8 cellular contexts compared by ENCODE assay signal in the genomic region with DNA sequence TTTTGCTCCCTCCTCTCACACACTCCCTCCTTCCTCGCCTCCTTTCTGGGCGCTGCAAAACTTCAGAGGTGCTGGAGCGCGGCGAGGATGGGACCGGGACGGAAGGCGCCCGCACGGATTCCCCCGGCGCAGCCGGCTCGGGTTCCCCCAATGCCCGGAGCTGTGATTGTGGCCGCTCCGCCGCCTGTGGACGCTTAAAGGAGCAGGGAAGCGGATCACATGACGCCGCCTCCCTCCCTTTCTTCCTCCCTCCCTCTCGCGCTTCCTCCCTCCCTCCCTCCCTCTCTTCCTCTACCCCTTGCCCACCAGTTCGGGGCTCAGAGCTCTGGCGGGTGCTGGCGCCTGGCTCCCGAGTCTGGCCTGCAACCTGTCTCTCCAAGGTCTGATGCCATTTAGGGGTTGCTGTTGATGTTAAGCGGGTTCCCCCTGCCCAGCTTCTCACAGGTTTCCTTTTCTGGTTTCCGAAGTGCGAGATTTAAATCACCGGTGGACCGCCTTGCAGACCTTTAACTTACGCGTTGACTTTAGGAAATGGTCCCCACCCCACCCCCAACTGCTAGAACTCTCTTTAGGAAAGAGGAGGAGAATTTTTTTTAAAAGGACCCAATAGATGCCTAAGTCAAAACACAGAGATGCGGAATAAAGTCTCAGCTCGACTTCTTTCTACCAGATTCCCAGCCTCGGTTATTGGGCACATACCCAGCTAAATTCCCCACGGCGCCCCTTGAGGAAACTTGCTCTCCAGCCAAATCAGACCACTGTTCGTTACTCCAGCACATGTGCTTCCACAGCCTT. TPM values are rescaled to one million over a fixed set of nuclear protein-coding genes. Genes with fewer than 3 reads are reported as not detected.
DNase-seq lines count a peak whose midpoint lies in the region; ATAC-seq and TF ChIP-seq lines count a peak whose summit lies in the region.

A gene (minus strand): TSS at position 170 of the 795 bp plus-strand sequence. CDS start 224 bp downstream, outside the sequence.

- H3K36me3 ChIP-seq in heart left ventricle (no peaks in the 10 kb centered on the region), ovary (no peaks in the 10 kb centered on the region)

- WGBS in heart left ventricle, 4 donors = 1 to 2% (median 1%) methylated on average over 40 to 41 of the region's 41 CpGs
- WGBS in ovary, 3 donors = 0 to 1% (median 0%) methylated on average over 41 of the region's 41 CpGs

- no peak for TF ChIP-seq EP300 in ovary (IDR thresholded peaks at IDR 0.05)

- H3K27me3 ChIP-seq in heart left ventricle = peaks cover 0 to 13% (median 0%) of the 10 kb centered on the region in 9 donors
- H3K27me3 ChIP-seq in ovary = no peaks in the 10 kb centered on the region

- TF ChIP-seq CTCF in heart left ventricle (IDR thresholded peaks at IDR 0.05) = peak in 3 of 12 donors; percentile 9 to 35 (median 30)
- TF ChIP-seq CTCF in ovary (IDR thresholded peaks at IDR 0.05) = peak in 1 of 3 donors; percentile 46

- H3K4me3 ChIP-seq in heart left ventricle = peak within 1 kb of the TSS; percentile 58 to 93 (median 78)
- H3K4me3 ChIP-seq in ovary = peak within 1 kb of the TSS; percentile 78

- H3K9me3 ChIP-seq in heart left ventricle (no peaks in the 10 kb centered on the region), ovary (no peaks in the 10 kb centered on the region)

- H3K27ac ChIP-seq in heart left ventricle (peak within 1 kb of the TSS; percentile 47 to 93 (median 83)), ovary (peak within 1 kb of the TSS; percentile 73 to 86)

- peaks cover 0 to 39% (median 15%) of the 10 kb centered on the region in 12 donors for H3K4me1 ChIP-seq in heart left ventricle
- peaks cover 7% of the 10 kb centered on the region for H3K4me1 ChIP-seq in ovary (ENCODE audit: insufficient read depth)

- intact Hi-C loops in heart left ventricle (cut with DNase I) (loop anchor here in 9 of 10 donors (2.0 to 10.0 kb wide), 15 partner anchors 55 to 112 kb away; no protein-coding TSS in a partner anchor), ovary (cut with DNase I) (loop anchor here in 3 of 4 donors (5.0 to 10.0 kb wide), 4 partner anchors 90 to 110 kb away; no protein-coding TSS in a partner anchor)

- DNase-seq in Daoy (ENCODE audit: low read depth) (peak; percentile 91), NCI-H146 (lab: John Stamatoyannopoulos, UW) (peak; percentile 71), amniotic stem cell (lab: John Stamatoyannopoulos, UW) (peak; percentile 65), heart left ventricle (peak; percentile 83 to 90 (median 87)), ovary (peak; percentile 85 to 88 (median 87))

- ATAC-seq in heart left ventricle (peak; percentile 77 to 88 (median 87)), HG02798 (IDR thresholded peaks at IDR 0.05; ENCODE audit: poor library complexity, unreplicated experiment) (no peak), GM19395 (IDR thresholded peaks at IDR 0.05; ENCODE audit: unreplicated experiment) (no peak), GM21576 (IDR thresholded peaks at IDR 0.05; ENCODE audit: unreplicated experiment) (no peak)

- TF ChIP-seq POLR2A in heart left ventricle (IDR thresholded peaks at IDR 0.05) (peak; percentile 57 to 81), ovary (IDR thresholded peaks at IDR 0.05) (peak; percentile 85)

RNA-seq across cellular contexts. Expression of the gene that starts here (rescaled TPM):
- 47.5 and 51.8 TPM in 2 replicates for total RNA-seq in Daoy (2014; rRNA removed; shearing (Covaris generic))
- total RNA-seq in heart left ventricle = 100 to 1,000 TPM in 6 of 9 donors, 10 to 100 TPM in 3; 78.2 to 115 (median 107) TPM
- polyA plus RNA-seq in heart left ventricle = 10 to 100 TPM; 36.5 to 38.4 TPM
- total RNA-seq in ovary = 100 to 1,000 TPM in 5 of 7 donors, 10 to 100 TPM in 2; 42.2 to 168 (median 120) TPM
- polyA plus RNA-seq in ovary = 100 to 1,000 TPM in 1 of 2 donors, 10 to 100 TPM in 1; 75.9 to 303 TPM

Comparison
In these comparisons a context has a peak if more than half of its experiments do, and no peak if none do; other contexts are left out.
1. ATAC-seq: peak in heart left ventricle (4 of 4); none in HG02798 (single experiment), GM19395 (single experiment) and GM21576 (single experiment).
2. Peak in every context shown above with its lines, with median percentiles within 50 percentile points of each other: DNase-seq.